In genomic region chrX:117397846-117398245, GRCh38 we compare ENCODE assay signal across 31 cellular contexts.
"Had no signal": no experiment of that assay in that cellular context is flagged by ENCODE, and none has a peak within 500 bp of the region (broad histone marks: within the 10 kb centered on the region; RNA-seq: fewer than 3 reads in every experiment).

No MANE protein-coding gene starts in this region.

- ATAC-seq: activated CD4-positive, alpha-beta T cell treated with anti-CD3 and anti-CD28 coated beads for 36 hours; activated CD8-positive, alpha-beta memory T cell treated with anti-CD3 and anti-CD28 coated beads, Interleukin-2, amount 10 ng/mL, durations not matched to agents 7 days and 5 days; activated CD8-positive, alpha-beta T cell treated with anti-CD3 and anti-CD28 coated beads, Interleukin-2, amount 10 ng/mL, durations not matched to agents 7 days and 5 days; activated naive CD4-positive, alpha-beta T cell treated with anti-CD3 and anti-CD28 coated beads, Interleukin-2, amount 50 U/mL, for 72 hours; activated T-cell treated with anti-CD3 and anti-CD28 coated beads, Interleukin-2, amount 50 U/mL, for 72 hours; gastroesophageal sphincter; heart right ventricle had no signal

- H3K27ac ChIP-seq: ascending aorta, brain microvascular endothelial cell, cardiac muscle cell, coronary artery, dorsolateral prefrontal cortex, esophagus muscularis mucosa, gastroesophageal sphincter, heart right ventricle had no signal

- H3K4me3 Mint-ChIP-seq: activated CD4-positive, alpha-beta memory T cell treated with anti-CD3 and anti-CD28 coated beads for 36 hours; activated CD4-positive, alpha-beta T cell treated with anti-CD3 and anti-CD28 coated beads for 36 hours; activated CD4-positive, alpha-beta T cell treated with anti-CD3 and anti-CD28 coated beads, Interleukin-2, amount 10 ng/mL, durations not matched to agents 24 days and 14 days; activated CD8-positive, alpha-beta memory T cell treated with anti-CD3 and anti-CD28 coated beads, Interleukin-2, amount 10 ng/mL, durations not matched to agents 7 days and 5 days; activated CD8-positive, alpha-beta T cell treated with anti-CD3 and anti-CD28 coated beads, Interleukin-2, amount 10 ng/mL, durations not matched to agents 7 days and 5 days; activated naive CD4-positive, alpha-beta T cell treated with anti-CD3 and anti-CD28 coated beads, Interleukin-2, amount 10 ng/mL, durations not matched to agents 7 days and 5 days; activated naive CD8-positive, alpha-beta T cell treated with anti-CD3 and anti-CD28 coated beads, Interleukin-2, amount 10 ng/mL, durations not matched to agents 7 days and 5 days; activated T-cell treated with anti-CD3 and anti-CD28 coated beads, Interleukin-2, amount 50 U/mL, for 72 hours; dendritic cell treated with granulocyte-macrophage colony-stimulating factor and Interleukin-4, amounts not matched to agents 40 ng/mL and 50 ng/mL, for 4 days; endodermal cell had no signal

- DNase-seq: activated CD4-positive, alpha-beta memory T cell treated with anti-CD3 and anti-CD28 coated beads for 36 hours; activated CD4-positive, alpha-beta T cell treated with anti-CD3 and anti-CD28 coated beads for 36 hours; activated CD4-positive, alpha-beta T cell treated with anti-CD3 and anti-CD28 coated beads, Interleukin-2, amount 10 ng/mL, durations not matched to agents 24 days and 14 days; activated CD4-positive, CD25-positive, alpha-beta regulatory T cell; activated CD4-positive, CD25-positive, alpha-beta regulatory T cell treated with anti-CD3 and anti-CD28 coated beads, Interleukin-2, amount 50 U/mL, for 72 hours; activated CD8-positive, alpha-beta memory T cell treated with anti-CD3 and anti-CD28 coated beads, Interleukin-2, amount 10 ng/mL, durations not matched to agents 7 days and 5 days; activated CD8-positive, alpha-beta memory T cell treated with anti-CD3 and anti-CD28 coated beads, Interleukin-2, amount 50 U/mL, for 4 hours; activated CD8-positive, alpha-beta T cell treated with anti-CD3 and anti-CD28 coated beads, Interleukin-2, amount 10 ng/mL, durations not matched to agents 7 days and 5 days; activated gamma-delta T cell; activated naive CD4-positive, alpha-beta T cell; activated naive CD4-positive, alpha-beta T cell treated with anti-CD3 and anti-CD28 coated beads, Interleukin-2, amount 10 ng/mL, durations not matched to agents 7 days and 5 days; activated naive CD8-positive, alpha-beta T cell treated with anti-CD3 and anti-CD28 coated beads, Interleukin-2, amount 10 ng/mL, durations not matched to agents 7 days and 5 days; activated T-cell treated with anti-CD3 and anti-CD28 coated beads, Interleukin-2, amount 50 U/mL, for 1 hour; activated T-cell treated with anti-CD3 and anti-CD28 coated beads, Interleukin-2, amount 50 U/mL, for 72 hours; brain microvascular endothelial cell; central memory CD4-positive, alpha-beta T cell; cerebellar nuclear complex; dorsolateral prefrontal cortex; effector memory CD4-positive, alpha-beta T cell; endodermal cell; erythroblast; foreskin melanocyte; heart right ventricle; T-helper 2 cell had no signal

- H3K4me3 ChIP-seq: ascending aorta, cardiac muscle cell, coronary artery, dorsolateral prefrontal cortex, esophagus muscularis mucosa, gastroesophageal sphincter, heart right ventricle had no signal

- H3K4me1 ChIP-seq: ascending aorta, esophagus muscularis mucosa, gastroesophageal sphincter, heart right ventricle had no signal

- H3K9me3 Mint-ChIP-seq: activated CD4-positive, alpha-beta T cell treated with anti-CD3 and anti-CD28 coated beads, Interleukin-2, amount 10 ng/mL, durations not matched to agents 24 days and 14 days; activated naive CD4-positive, alpha-beta T cell treated with anti-CD3 and anti-CD28 coated beads, Interleukin-2, amount 10 ng/mL, durations not matched to agents 7 days and 5 days had no signal

- H3K9me3 ChIP-seq: ascending aorta, esophagus muscularis mucosa, gastroesophageal sphincter had no signal

- H3K36me3 ChIP-seq: ascending aorta, brain microvascular endothelial cell, cardiac muscle cell, esophagus muscularis mucosa, gastroesophageal sphincter, heart right ventricle had no signal

- H3K27ac Mint-ChIP-seq: activated CD4-positive, alpha-beta memory T cell treated with anti-CD3 and anti-CD28 coated beads for 36 hours; activated CD4-positive, alpha-beta T cell treated with anti-CD3 and anti-CD28 coated beads for 36 hours; activated CD4-positive, alpha-beta T cell treated with anti-CD3 and anti-CD28 coated beads, Interleukin-2, amount 10 ng/mL, durations not matched to agents 24 days and 14 days; activated CD8-positive, alpha-beta memory T cell treated with anti-CD3 and anti-CD28 coated beads, Interleukin-2, amount 10 ng/mL, durations not matched to agents 7 days and 5 days; activated CD8-positive, alpha-beta T cell treated with anti-CD3 and anti-CD28 coated beads, Interleukin-2, amount 10 ng/mL, durations not matched to agents 7 days and 5 days; activated naive CD4-positive, alpha-beta T cell treated with anti-CD3 and anti-CD28 coated beads, Interleukin-2, amount 10 ng/mL, durations not matched to agents 7 days and 5 days; activated naive CD4-positive, alpha-beta T cell treated with anti-CD3 and anti-CD28 coated beads, Interleukin-2, amount 50 U/mL, for 72 hours; activated naive CD8-positive, alpha-beta T cell treated with anti-CD3 and anti-CD28 coated beads, Interleukin-2, amount 10 ng/mL, durations not matched to agents 7 days and 5 days; activated T-cell treated with anti-CD3 and anti-CD28 coated beads, Interleukin-2, amount 50 U/mL, for 72 hours; dendritic cell treated with granulocyte-macrophage colony-stimulating factor and Interleukin-4, amounts not matched to agents 40 ng/mL and 50 ng/mL, for 4 days; endodermal cell had no signal

- H3K36me3 Mint-ChIP-seq: activated CD4-positive, alpha-beta memory T cell treated with anti-CD3 and anti-CD28 coated beads for 36 hours; activated CD8-positive, alpha-beta memory T cell treated with anti-CD3 and anti-CD28 coated beads, Interleukin-2, amount 10 ng/mL, durations not matched to agents 7 days and 5 days; activated naive CD4-positive, alpha-beta T cell treated with anti-CD3 and anti-CD28 coated beads, Interleukin-2, amount 10 ng/mL, durations not matched to agents 7 days and 5 days; activated naive CD4-positive, alpha-beta T cell treated with anti-CD3 and anti-CD28 coated beads, Interleukin-2, amount 50 U/mL, for 72 hours; activated naive CD8-positive, alpha-beta T cell treated with anti-CD3 and anti-CD28 coated beads, Interleukin-2, amount 10 ng/mL, durations not matched to agents 7 days and 5 days had no signal

- H3K27me3 ChIP-seq: ascending aorta, brain microvascular endothelial cell, cardiac muscle cell, esophagus muscularis mucosa, gastroesophageal sphincter, heart right ventricle had no signal

- H3K4me1 Mint-ChIP-seq: activated CD4-positive, alpha-beta T cell treated with anti-CD3 and anti-CD28 coated beads for 36 hours; activated CD4-positive, alpha-beta T cell treated with anti-CD3 and anti-CD28 coated beads, Interleukin-2, amount 10 ng/mL, durations not matched to agents 24 days and 14 days; activated CD8-positive, alpha-beta memory T cell treated with anti-CD3 and anti-CD28 coated beads, Interleukin-2, amount 10 ng/mL, durations not matched to agents 7 days and 5 days; activated naive CD4-positive, alpha-beta T cell treated with anti-CD3 and anti-CD28 coated beads, Interleukin-2, amount 10 ng/mL, durations not matched to agents 7 days and 5 days; activated naive CD8-positive, alpha-beta T cell treated with anti-CD3 and anti-CD28 coated beads, Interleukin-2, amount 10 ng/mL, durations not matched to agents 7 days and 5 days; endodermal cell had no signal

- H3K27me3 Mint-ChIP-seq: activated CD4-positive, alpha-beta memory T cell treated with anti-CD3 and anti-CD28 coated beads for 36 hours; activated CD4-positive, alpha-beta T cell treated with anti-CD3 and anti-CD28 coated beads for 36 hours; activated CD4-positive, alpha-beta T cell treated with anti-CD3 and anti-CD28 coated beads, Interleukin-2, amount 10 ng/mL, durations not matched to agents 24 days and 14 days; activated CD8-positive, alpha-beta memory T cell treated with anti-CD3 and anti-CD28 coated beads, Interleukin-2, amount 10 ng/mL, durations not matched to agents 7 days and 5 days; activated naive CD4-positive, alpha-beta T cell treated with anti-CD3 and anti-CD28 coated beads, Interleukin-2, amount 10 ng/mL, durations not matched to agents 7 days and 5 days; activated naive CD8-positive, alpha-beta T cell treated with anti-CD3 and anti-CD28 coated beads, Interleukin-2, amount 10 ng/mL, durations not matched to agents 7 days and 5 days; dendritic cell treated with granulocyte-macrophage colony-stimulating factor and Interleukin-4, amounts not matched to agents 40 ng/mL and 50 ng/mL, for 4 days had no signal
